In genomic region chr20:32362924-32363364, GRCh38 we compare ENCODE assay signal across 17 cellular contexts. TPM values are rescaled to one million over a fixed set of nuclear protein-coding genes. Genes with fewer than 3 reads are reported as not detected.
DNase-seq lines count a peak whose midpoint lies in the region; ATAC-seq and TF ChIP-seq lines count a peak whose summit lies in the region.
"Had no signal": no experiment of that assay in that cellular context is flagged by ENCODE, and none has a peak within 500 bp of the region (broad histone marks: within the 10 kb centered on the region; RNA-seq: fewer than 3 reads in every experiment).

No MANE protein-coding gene starts in this region.

- DNase-seq in IMR-90 (peak; percentile 35), adrenal gland (no peak), nephron progenitor cell (no peak), kidney glomerular epithelial cell (lab: John Stamatoyannopoulos, UW) (no peak), MV-4-11 (lab: John Stamatoyannopoulos, UW) (no peak), NCI-H2107 treated with DMSO at 0.1 percent for 48 hours (lab: John Stamatoyannopoulos, UW; ENCODE audit: unreplicated experiment) (no peak)
- DNase-seq: activated gamma-delta T cell, glutamatergic neuron, Kasumi-1, left ventricle myocardium inferior, NCI-H2107, posterior cingulate gyrus, uterus had no signal

- no CpG with 5 or more reads among the region's 2 CpGs for WGBS in IMR-90 (ENCODE audit: extremely low coverage in 2 of 2, insufficient read length in 1 of 2), 2 experiments
- WGBS in adrenal gland, 4 donors: 9 to 20% (median 18%) methylated on average over 2 of the region's 2 CpGs

- H4K91ac ChIP-seq in IMR-90 (ENCODE audit: insufficient read depth, low read depth, low read length): no peak overlapping the region

- no peaks in the 10 kb centered on the region for H3K9me3 ChIP-seq in BLaER1
- no peaks in the 10 kb centered on the region for H3K9me3 ChIP-seq in IMR-90 (ENCODE audit: control insufficient read depth, insufficient read depth, low read length)
- H3K9me3 ChIP-seq in adrenal gland (replicated peaks in 1 of 3): no peaks in the 10 kb centered on the region
- H3K9me3 ChIP-seq: left ventricle myocardium inferior, uterus had no signal

- H3K4me1 ChIP-seq in BLaER1 (peaks cover 84% of the 10 kb centered on the region), IMR-90 (ENCODE audit: control insufficient read depth, insufficient read depth, low read length) (peaks cover 8% of the 10 kb centered on the region), adrenal gland (replicated peaks in 1 of 2) (peaks cover 42 to 80% of the 10 kb centered on the region in 2 donors)

- peak overlapping the region; percentile 12 for H3K27ac Mint-ChIP-seq in nephron progenitor cell

- no peak overlapping the region for H3K56ac ChIP-seq in IMR-90 (ENCODE audit: extremely low read depth, insufficient read depth, low read length)

- H3K9ac ChIP-seq in BLaER1 (no peak overlapping the region), IMR-90 (ENCODE audit: low read depth, low read length) (no peak overlapping the region)

- H3K36me3 ChIP-seq in BLaER1 (peaks cover 38% of the 10 kb centered on the region; the same call in 1 of the 2 replicates), IMR-90 (ENCODE audit: control insufficient read depth, insufficient read depth, low read length) (peaks cover 1% of the 10 kb centered on the region; the same call in 1 of the 2 replicates), adrenal gland (replicated peaks in 1 of 2) (no peaks in the 10 kb centered on the region)
- H3K36me3 ChIP-seq: uterus had no signal

- POLR2A ChIA-PET in IMR-90 (lab: Charles Lee; ENCODE audit: unreplicated experiment): no interaction called here

- no peak overlapping the region for H2BK120ac ChIP-seq in IMR-90 (ENCODE audit: low read depth, low read length)

- dilution Hi-C loops in IMR-90 (cut with HindIII; ENCODE audit: low sequenced_read_pairs, unreplicated experiment): no loop called here

- no peak overlapping the region for H3K23ac ChIP-seq in IMR-90 (ENCODE audit: low read depth, low read length)

- no peak overlapping the region for H3K18ac ChIP-seq in IMR-90 (ENCODE audit: low read depth, low read length)

- no peak for TF ChIP-seq CTCF in IMR-90 (conservative IDR thresholded peaks at IDR 0.05; ENCODE audit: low read depth, low read length)
- TF ChIP-seq CTCF in adrenal gland (IDR thresholded peaks at IDR 0.05): no peak
- TF ChIP-seq CTCF in nephron progenitor cell (IDR thresholded peaks at IDR 0.05): no peak

- no peak overlapping the region for H2AK9ac ChIP-seq in IMR-90 (replicated peaks; ENCODE audit: low read depth, low read length, poor library complexity)

- TF ChIP-seq RAD21 in IMR-90 (IDR thresholded peaks at IDR 0.05; ENCODE audit: low read length): no peak

- H3K9me3 Mint-ChIP-seq in nephron progenitor cell: peaks cover 3% of the 10 kb centered on the region

- no TSS peak for BruUV-seq in IMR-90 (replicated peaks; lab: Mats Ljungman, UMichigan)

- in situ Hi-C loops in IMR-90 (cut with MboI; ENCODE audit: low sequenced_read_pairs): no loop called here

- ATAC-seq in IMR-90 (ENCODE audit: low read depth): no peak
- ATAC-seq in GM18520 (IDR thresholded peaks at IDR 0.05; ENCODE audit: unreplicated experiment): no peak
- ATAC-seq: HCT116, Panc1 had no signal

- intact Hi-C loops in IMR-90 (cut with micrococcal nuclease): loop anchor here (5.0 kb wide), 1 partner anchor 34 kb away; no protein-coding TSS in a partner anchor
- intact Hi-C loops in adrenal gland (cut with DNase I): no loop called here

- H4K8ac ChIP-seq in IMR-90 (ENCODE audit: low read depth in 2 of 2, low read length in 2 of 2): no peak overlapping the region

- peaks cover 67% of the 10 kb centered on the region for H3K4me1 Mint-ChIP-seq in nephron progenitor cell

- H3K27me3 ChIP-seq in BLaER1 (no peaks in the 10 kb centered on the region), IMR-90 (ENCODE audit: control insufficient read depth, insufficient read depth, low read length) (no peaks in the 10 kb centered on the region), adrenal gland (no peaks in the 10 kb centered on the region)
- H3K27me3 ChIP-seq: uterus had no signal

- H3K4me2 ChIP-seq in BLaER1 (peak overlapping the region; percentile 91), IMR-90 (ENCODE audit: low read depth, low read length) (peak overlapping the region; percentile 34; the same call in 1 of the 2 replicates)

- no peak overlapping the region for H2BK15ac ChIP-seq in IMR-90 (ENCODE audit: low read depth, low read length)

- peaks cover 14 to 64% of the 10 kb centered on the region in 2 experiments for H3K79me1 ChIP-seq in IMR-90 (ENCODE audit: low read depth in 1 of 2, low read length in 2 of 2)

- CTCF ChIA-PET in IMR-90 (lab: Yijun Ruan, JAX): interaction anchor here (0.6 kb wide), 1 partner anchor 81 kb away, joined by 3 read pairs; no protein-coding TSS in a partner anchor

- H3K36me3 Mint-ChIP-seq in nephron progenitor cell (ENCODE audit: low read depth): peaks cover 31% of the 10 kb centered on the region

- H2AK5ac ChIP-seq in IMR-90 (ENCODE audit: low read depth, low read length): no peak overlapping the region

- H3K4ac ChIP-seq in IMR-90 (ENCODE audit: low read depth, low read length): no peak overlapping the region

- H4K20me1 ChIP-seq in BLaER1 (peaks cover 90% of the 10 kb centered on the region), IMR-90 (ENCODE audit: insufficient read depth, low read length) (peaks cover 89% of the 10 kb centered on the region)

- TF ChIP-seq POLR2A in IMR-90 (IDR thresholded peaks at IDR 0.05; ENCODE audit: low read depth, low read length) (no peak), adrenal gland (IDR thresholded peaks at IDR 0.05) (no peak)

- H3K14ac ChIP-seq in IMR-90 (replicated peaks; ENCODE audit: low read depth, low read length): no peak overlapping the region

- H3K4me3 Mint-ChIP-seq in nephron progenitor cell: no peak overlapping the region

- H2BK20ac ChIP-seq in IMR-90 (ENCODE audit: low read depth, low read length): no peak overlapping the region

- H3K27me3 Mint-ChIP-seq in nephron progenitor cell (ENCODE audit: low read depth, poor library complexity): no peaks in the 10 kb centered on the region

- no peak overlapping the region for H2BK5ac ChIP-seq in IMR-90 (ENCODE audit: low read depth, low read length, poor library complexity, severe bottlenecking)

- H3K9me1 ChIP-seq in IMR-90 (ENCODE audit: insufficient read depth, low read length): peaks cover 29% of the 10 kb centered on the region

- H2AFZ ChIP-seq in IMR-90 (replicated peaks; ENCODE audit: low read length, poor library complexity): no peak overlapping the region

- H3K4me3 ChIP-seq in BLaER1 (no peak overlapping the region), IMR-90 (ENCODE audit: insufficient read depth, low read depth, low read length) (no peak overlapping the region), adrenal gland (peak overlapping the region in 1 of 4 donors; percentile 23)
- H3K4me3 ChIP-seq: left ventricle myocardium inferior, uterus had no signal

- peak overlapping the region; percentile 16; the same call in 1 of the 2 replicates for H3K27ac ChIP-seq in BLaER1
- H3K27ac ChIP-seq in IMR-90 (ENCODE audit: insufficient read depth, low read length): no peak overlapping the region
- peak overlapping the region in 4 of 5 donors; percentile 25 to 93 (median 71) for H3K27ac ChIP-seq in adrenal gland
- H3K27ac ChIP-seq: left ventricle myocardium inferior had no signal

- H4K5ac ChIP-seq in IMR-90 (ENCODE audit: low read depth, low read length): no peak overlapping the region

TF ChIP-seq in IMR-90, 13 proteins besides CTCF, POLR2A, EP300 and RAD21:
- TF ChIP-seq ELK1 (IDR thresholded peaks at IDR 0.05; ENCODE audit: borderline replicate concordance, low read depth, low read length) (no peak), MAFK (IDR thresholded peaks at IDR 0.05; ENCODE audit: low read depth, low read length) (peak; percentile 56; the same call in 1 of the 2 replicates), MXI1 (IDR thresholded peaks at IDR 0.05; ENCODE audit: borderline replicate concordance, low read depth, low read length) (no peak), MAZ (IDR thresholded peaks at IDR 0.05; ENCODE audit: borderline replicate concordance, low read depth, low read length) (no peak), FOS (IDR thresholded peaks at IDR 0.05; ENCODE audit: low read depth, low read length) (no peak), SMC3 (IDR thresholded peaks at IDR 0.05; ENCODE audit: low read depth, low read length) (no peak), RCOR1 (IDR thresholded peaks at IDR 0.05; ENCODE audit: insufficient replicate concordance, low read length) (no peak)
TF ChIP-seq in IMR-90: peak in this region for 1.

RNA-seq across cellular contexts. Expression of gene ASXL1, which starts 4.8 kb away (rescaled TPM):
- total RNA-seq in IMR-90 (2012; rRNA removed): 29.9 and 33.3 TPM in 2 replicates
- polyA plus RNA-seq in IMR-90 (2012; rRNA removed): 35.2 and 37.1 TPM in 2 replicates
- polyA plus RNA-seq in IMR-90 (2012; cell fraction: cytosol; rRNA removed): 14.9 and 24.1 TPM in 2 replicates
- polyA plus RNA-seq in IMR-90 (2012; cell fraction: nucleus; rRNA removed; ENCODE audit: low replicate concordance): 156 and 211 TPM in 2 replicates
- total RNA-seq in adrenal gland: 10 to 100 TPM; 26.4 to 75.1 (median 51.8) TPM
- 10 to 100 TPM; 19.9 to 59.3 (median 43.6) TPM for polyA plus RNA-seq in adrenal gland
